ENCODE assay signal across 24 cellular contexts in genomic region chr6:43217351-43217750, GRCh38. TPM values are rescaled to one million over a fixed set of nuclear protein-coding genes. Genes with fewer than 3 reads are reported as not detected.
DNase-seq lines count a peak whose midpoint lies in the region; ATAC-seq and TF ChIP-seq lines count a peak whose summit lies in the region.
"Had no signal": no experiment of that assay in that cellular context is flagged by ENCODE, and none has a peak within 500 bp of the region (broad histone marks: within the 10 kb centered on the region; RNA-seq: fewer than 3 reads in every experiment).

No MANE protein-coding gene starts in this region.

- CTCF ChIA-PET in CD4-positive, alpha-beta T cell (lab: Charles Lee), result interaction anchor here (1.2 kb wide), 1 partner anchor 117 kb away, joined by 4 read pairs; no protein-coding TSS in a partner anchor

- H3K27me3 ChIP-seq in CD4-positive, alpha-beta T cell (ENCODE audit: control insufficient read depth, insufficient read depth, low read length), result no peaks in the 10 kb centered on the region
- no peaks in the 10 kb centered on the region for H3K27me3 ChIP-seq in ovary
- H3K27me3 ChIP-seq: SJSA1 had no signal

- intact Hi-C loops in CD4-positive, alpha-beta T cell (cut with DNase I, micrococcal nuclease), result no loop called here
- intact Hi-C loops in ovary (cut with DNase I), result no loop called here

- no peak overlapping the region for H3K27ac ChIP-seq in CD4-positive, alpha-beta T cell (ENCODE audit: low read depth, low read length)
- H3K27ac ChIP-seq in ovary, result no peak overlapping the region
- H3K27ac ChIP-seq: PC-9, RWPE1, SJSA1 had no signal

- H3K9me3 Mint-ChIP-seq in CD4-positive, alpha-beta T cell, result no peaks in the 10 kb centered on the region
- H3K9me3 Mint-ChIP-seq: GM23338 had no signal

- 77 to 87% (median 82%) methylated on average over 5 of the region's 5 CpGs for WGBS in ovary, 3 donors

- H3K4me3 ChIP-seq in ovary, result no peak overlapping the region
- H3K4me3 ChIP-seq: GM23338, PC-9, SJSA1 had no signal

- DNase-seq in NCI-H2196 (lab: John Stamatoyannopoulos, UW; ENCODE audit: unreplicated experiment) (peak; percentile 48), NCI-H2196 treated with DMSO at 0.1 percent for 48 hours (lab: John Stamatoyannopoulos, UW; ENCODE audit: unreplicated experiment) (no peak), NCI-H2029 treated with DMSO at 0.1 percent for 48 hours (lab: John Stamatoyannopoulos, UW) (peak; percentile 87), islet precursor cell (peak; percentile 21), ovary (no peak), NCI-H2081 (lab: John Stamatoyannopoulos, UW) (no peak)
- DNase-seq in CD4-positive, alpha-beta T cell, result no peak
- DNase-seq: 8988T, COR-L47, DMS 273 treated with DMSO at 0.1 percent for 48 hours, GDM1, KBM-7, NCI-H1417 treated with DMSO at 0.1 percent for 48 hours, NCI-H187 treated with DMSO at 0.1 percent for 48 hours, NCI-H510A, NCI-H774, PC-9 had no signal

- peaks cover 24% of the 10 kb centered on the region for H3K4me1 Mint-ChIP-seq in CD4-positive, alpha-beta T cell (ENCODE audit: low read depth)
- H3K4me1 Mint-ChIP-seq: CD14-positive monocyte had no signal

- no peaks in the 10 kb centered on the region for H3K36me3 ChIP-seq in ovary

- no peaks in the 10 kb centered on the region for H3K9me3 ChIP-seq in CD4-positive, alpha-beta T cell (ENCODE audit: control insufficient read depth, low read length)
- H3K9me3 ChIP-seq in ovary, result no peaks in the 10 kb centered on the region
- H3K9me3 ChIP-seq: SJSA1 had no signal

- H3K27me3 Mint-ChIP-seq in CD4-positive, alpha-beta T cell, result no peaks in the 10 kb centered on the region

- no peaks in the 10 kb centered on the region for H3K4me1 ChIP-seq in ovary (ENCODE audit: insufficient read depth)
- H3K4me1 ChIP-seq: SJSA1 had no signal

- TF ChIP-seq POLR2A in ovary (IDR thresholded peaks at IDR 0.05), result no peak

- H3K4me3 Mint-ChIP-seq in CD4-positive, alpha-beta T cell, result no peak overlapping the region
- H3K4me3 Mint-ChIP-seq: CD14-positive monocyte, GM23338 had no signal

- TF ChIP-seq CTCF in CD4-positive, alpha-beta T cell (IDR thresholded peaks at IDR 0.05), result no peak
- no peak for TF ChIP-seq CTCF in ovary (IDR thresholded peaks at IDR 0.05)

- POLR2A ChIA-PET in CD4-positive, alpha-beta T cell (lab: Charles Lee), result no interaction called here

- no peak for ATAC-seq in CD4-positive, alpha-beta T cell (ENCODE audit: poor library complexity)
- ATAC-seq in GM21529 (IDR thresholded peaks at IDR 0.05; ENCODE audit: unreplicated experiment), result no peak
- ATAC-seq: GM23338 had no signal

- peak overlapping the region; percentile 46 for H3K27ac Mint-ChIP-seq in CD4-positive, alpha-beta T cell
- H3K27ac Mint-ChIP-seq: GM23338 had no signal

- H3K36me3 Mint-ChIP-seq in CD4-positive, alpha-beta T cell (ENCODE audit: low read depth), result peaks cover 61% of the 10 kb centered on the region

- no peak for TF ChIP-seq EP300 in ovary (IDR thresholded peaks at IDR 0.05)

RNA-seq across cellular contexts. Expression of gene DNPH1, which starts 11.9 kb away (rescaled TPM):
- 10 to 100 TPM; 27.3 to 30.6 TPM for total RNA-seq in CD4-positive, alpha-beta T cell
- total RNA-seq in ovary, result 100 to 1,000 TPM in 1 of 7 donors, 10 to 100 TPM in 6; 25.0 to 120 (median 44.7) TPM
- polyA plus RNA-seq in ovary, result 10 to 100 TPM; 13.6 to 55.5 TPM

RNA-seq across cellular contexts. Expression of gene TTBK1, which starts 25.9 kb away (rescaled TPM):
- not detected for total RNA-seq in CD4-positive, alpha-beta T cell
- under 1 TPM in 2 of 7 donors, not detected in 5; 0.03 to 0.11 TPM for total RNA-seq in ovary
- polyA plus RNA-seq in ovary, result under 1 TPM in 1 of 2 donors, not detected in 1; 0.06 TPM
- total RNA-seq: Daoy, SJSA1 had no signal
- polyA plus RNA-seq: AG04450, CD14-positive monocyte had no signal

RNA-seq across cellular contexts. Expression of gene CUL9, which starts 35.4 kb away (rescaled TPM):
- total RNA-seq in CD4-positive, alpha-beta T cell, result 10 to 100 TPM; 75.5 to 79.2 TPM
- 10 to 100 TPM; 24.2 to 44.5 (median 33.0) TPM for total RNA-seq in ovary
- 10 to 100 TPM; 15.9 to 20.8 TPM for polyA plus RNA-seq in ovary

RNA-seq across cellular contexts. Expression of gene SRF, which starts 46.3 kb away (rescaled TPM):
- 10 to 100 TPM; 22.8 to 23.7 TPM for total RNA-seq in CD4-positive, alpha-beta T cell
- 10 to 100 TPM; 21.0 to 73.3 (median 38.0) TPM for total RNA-seq in ovary
- polyA plus RNA-seq in ovary, result 10 to 100 TPM; 26.6 to 26.9 TPM

Comparison
In these comparisons a context has a peak if more than half of its experiments do, and no peak if none do; other contexts are left out.
1. DNase-seq: peak in NCI-H2196 (single experiment), NCI-H2029 treated with DMSO at 0.1 percent for 48 hours (single experiment) and islet precursor cell (single experiment); none in NCI-H2196 treated with DMSO at 0.1 percent for 48 hours (single experiment), CD4-positive, alpha-beta T cell (0 of 10), ovary (0 of 5) and NCI-H2081 (0 of 2).